9 cellular contexts compared by ENCODE assay signal in genomic region chr20:42435230-42435629, GRCh38.
A peak's percentile ranks its signal among the peaks of the same experiment; 100 is the strongest.
DNase-seq lines count a peak whose midpoint lies in the region; ATAC-seq and TF ChIP-seq lines count a peak whose summit lies in the region.
"Had no signal": no experiment of that assay in that cellular context is flagged by ENCODE, and none has a peak within 500 bp of the region (broad histone marks: within the 10 kb centered on the region; RNA-seq: fewer than 3 reads in every experiment).

No MANE protein-coding gene starts in this region.

- intact Hi-C loops in Right ventricle myocardium inferior (cut with DNase I), result loop anchor here (10.0 kb wide), 1 partner anchor 90 kb away; no protein-coding TSS in a partner anchor

- H3K27me3 Mint-ChIP-seq in stimulated activated naive B cell treated with anti-CD40 and anti-IgM and Interleukin-4, amounts not matched to agents 10 μg/mL and 1 μg/mL and 100 μg/mL, for 72 hours, result no peaks in the 10 kb centered on the region
- H3K27me3 Mint-ChIP-seq in endothelial cell (ENCODE audit: unreplicated experiment), result peaks cover 2% of the 10 kb centered on the region

- peak; percentile 80 for ATAC-seq in GM19328 (IDR thresholded peaks at IDR 0.05; ENCODE audit: unreplicated experiment)
- peak; percentile 94 for ATAC-seq in HG02623 (IDR thresholded peaks at IDR 0.05; ENCODE audit: unreplicated experiment)
- peak; percentile 98 for ATAC-seq in HG03432 (IDR thresholded peaks at IDR 0.05; ENCODE audit: unreplicated experiment)
- ATAC-seq in stimulated activated naive B cell treated with anti-CD40 and anti-IgM and Interleukin-4, amounts not matched to agents 10 μg/mL and 1 μg/mL and 100 μg/mL, for 72 hours (replicated peaks), result peak; percentile 87 to 98
- ATAC-seq in Right ventricle myocardium inferior, result no peak
- no peak for ATAC-seq in HG03520 (IDR thresholded peaks at IDR 0.05; ENCODE audit: unreplicated experiment)

- peaks cover 2 to 5% of the 10 kb centered on the region in 2 donors for H3K4me1 Mint-ChIP-seq in stimulated activated naive B cell treated with anti-CD40 and anti-IgM and Interleukin-4, amounts not matched to agents 10 μg/mL and 1 μg/mL and 100 μg/mL, for 72 hours
- no peaks in the 10 kb centered on the region for H3K4me1 Mint-ChIP-seq in endothelial cell (ENCODE audit: unreplicated experiment)

- no peak for DNase-seq in stimulated activated naive B cell treated with anti-CD40 and anti-IgM and Interleukin-4, amounts not matched to agents 10 μg/mL and 1 μg/mL and 100 μg/mL, for 72 hours
- DNase-seq in Right ventricle myocardium inferior (ENCODE audit: missing footprints) (no peak), endothelial cell (ENCODE audit: low spot score) (no peak)
- DNase-seq: mesenchymal stem cell, NCI-H187 had no signal

- H3K9me3 Mint-ChIP-seq in stimulated activated naive B cell treated with anti-CD40 and anti-IgM and Interleukin-4, amounts not matched to agents 10 μg/mL and 1 μg/mL and 100 μg/mL, for 72 hours, result peaks cover 1 to 3% of the 10 kb centered on the region in 2 donors
- H3K9me3 Mint-ChIP-seq in endothelial cell (ENCODE audit: unreplicated experiment), result peaks cover 36% of the 10 kb centered on the region

- H3K4me3 Mint-ChIP-seq in stimulated activated naive B cell treated with anti-CD40 and anti-IgM and Interleukin-4, amounts not matched to agents 10 μg/mL and 1 μg/mL and 100 μg/mL, for 72 hours, result no peak overlapping the region
- H3K4me3 Mint-ChIP-seq in endothelial cell (ENCODE audit: unreplicated experiment), result no peak overlapping the region

- H3K27ac Mint-ChIP-seq in stimulated activated naive B cell treated with anti-CD40 and anti-IgM and Interleukin-4, amounts not matched to agents 10 μg/mL and 1 μg/mL and 100 μg/mL, for 72 hours, result no peak overlapping the region
- H3K27ac Mint-ChIP-seq in endothelial cell (ENCODE audit: unreplicated experiment), result no peak overlapping the region

- no peak for TF ChIP-seq CTCF in endothelial cell (IDR thresholded peaks at IDR 0.05; ENCODE audit: unreplicated experiment)

- H3K36me3 Mint-ChIP-seq in stimulated activated naive B cell treated with anti-CD40 and anti-IgM and Interleukin-4, amounts not matched to agents 10 μg/mL and 1 μg/mL and 100 μg/mL, for 72 hours, result no peaks in the 10 kb centered on the region
- H3K36me3 Mint-ChIP-seq in endothelial cell (ENCODE audit: low read depth, unreplicated experiment), result no peaks in the 10 kb centered on the region

Comparison
In these comparisons a context has a peak if more than half of its experiments do, and no peak if none do; other contexts are left out.
1. ATAC-seq: peak in GM19328 (single experiment), HG02623 (single experiment), HG03432 (single experiment) and stimulated activated naive B cell treated with anti-CD40 and anti-IgM and Interleukin-4, amounts not matched to agents 10 μg/mL and 1 μg/mL and 100 μg/mL, for 72 hours (2 of 2); none in Right ventricle myocardium inferior (single experiment) and HG03520 (single experiment).